ENCODE assay signal across 26 cellular contexts in the genomic region with DNA sequence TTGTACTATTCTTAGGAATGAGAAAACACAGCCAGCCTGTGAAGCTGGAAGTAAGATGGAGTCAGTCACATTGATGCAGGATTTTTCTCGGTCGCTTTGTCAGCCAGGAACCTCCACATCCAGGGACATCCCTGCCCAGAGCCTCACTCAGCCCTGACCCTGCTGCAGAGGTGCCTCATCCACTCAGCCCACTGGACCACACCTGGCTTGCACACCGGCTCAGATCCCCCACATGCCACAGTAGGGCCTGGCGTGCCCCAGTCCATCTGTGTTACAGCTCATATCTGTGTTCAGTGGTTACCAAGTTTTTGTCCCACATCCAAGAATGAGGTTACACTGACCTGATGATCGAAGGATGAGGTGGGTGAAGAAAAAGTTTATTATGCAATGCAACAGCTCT.
DNase-seq lines count a peak whose midpoint lies in the region; ATAC-seq, FAIRE-seq and TF ChIP-seq lines count a peak whose summit lies in the region.
"Had no signal": no experiment of that assay in that cellular context is flagged by ENCODE, and none has a peak within 500 bp of the region (broad histone marks: within the 10 kb centered on the region; RNA-seq: fewer than 3 reads in every experiment).

No MANE protein-coding gene starts in this region.

- no peak for TF ChIP-seq EP300 in H1 (IDR thresholded peaks at IDR 0.05; ENCODE audit: borderline replicate concordance in 1 of 2, low read depth in 2 of 2, low read length in 2 of 2)

- no peak overlapping the region for H2BK15ac ChIP-seq in IMR-90 (ENCODE audit: low read depth, low read length)
- H2BK15ac ChIP-seq in H1 (ENCODE audit: low read length): no peak overlapping the region

- no peak overlapping the region for H3K4me3 Mint-ChIP-seq in neural progenitor cell
- H3K4me3 Mint-ChIP-seq in stimulated activated naive B cell treated with anti-CD40 and anti-IgM and Interleukin-4, amounts not matched to agents 10 μg/mL and 1 μg/mL and 100 μg/mL, for 72 hours: no peak overlapping the region
- H3K4me3 Mint-ChIP-seq: CD14-positive monocyte; CD4-positive, alpha-beta memory T cell; CD4-positive, CD25-positive, alpha-beta regulatory T cell; CD8-positive, alpha-beta memory T cell had no signal

- no peaks in the 10 kb centered on the region for H3K4me1 ChIP-seq in IMR-90 (ENCODE audit: control insufficient read depth, insufficient read depth, low read length)
- no peaks in the 10 kb centered on the region; a peak in 1 of 7 replicates for H3K4me1 ChIP-seq in H1 (replicated peaks in 1 of 4; ENCODE audit: control insufficient read depth in 3 of 4, insufficient read depth in 4 of 4, low read length in 3 of 4)
- H3K4me1 ChIP-seq in neural progenitor cell: no peaks in the 10 kb centered on the region
- H3K4me1 ChIP-seq: BE2C had no signal

- H2AK5ac ChIP-seq in IMR-90 (ENCODE audit: low read depth, low read length) (no peak overlapping the region), H1 (ENCODE audit: low read depth, low read length) (no peak overlapping the region)

- DNase-seq in IMR-90 (no peak), H1 (ENCODE audit: low read depth in 1 of 2, low spot score in 2 of 2) (no peak), neural progenitor cell (ENCODE audit: low spot score) (no peak), NCI-H526 treated with DMSO at 0.1 percent for 48 hours (lab: John Stamatoyannopoulos, UW) (no peak)
- no peak for DNase-seq in stimulated activated naive B cell treated with anti-CD40 and anti-IgM and Interleukin-4, amounts not matched to agents 10 μg/mL and 1 μg/mL and 100 μg/mL, for 72 hours
- DNase-seq: 8988T; ACHN; BE2C; C1 segment of cervical spinal cord; CD4-positive, alpha-beta memory T cell; CD4-positive, CD25-positive, alpha-beta regulatory T cell; CD8-positive, alpha-beta memory T cell; COR-L47; DMS 273 treated with DMSO at 0.1 percent for 48 hours; DMS153; DMS53; DMS79; GF-D8 had no signal

- TF ChIP-seq CTCF in IMR-90 (conservative IDR thresholded peaks at IDR 0.05; ENCODE audit: low read depth, low read length) (no peak), H1 (IDR thresholded peaks at IDR 0.05; ENCODE audit: control extremely low read depth in 1 of 3, insufficient read depth in 1 of 3, low read depth in 1 of 3, low read length in 3 of 3) (no peak), neural progenitor cell (IDR thresholded peaks at IDR 0.05) (no peak)

- no peak overlapping the region for H3K56ac ChIP-seq in IMR-90 (ENCODE audit: extremely low read depth, insufficient read depth, low read length)
- H3K56ac ChIP-seq in H1 (replicated peaks; ENCODE audit: insufficient read length, low read depth, low read length): no peak overlapping the region

- H3K27me3 Mint-ChIP-seq in neural progenitor cell (ENCODE audit: insufficient read depth, low read depth): no peaks in the 10 kb centered on the region
- H3K27me3 Mint-ChIP-seq in stimulated activated naive B cell treated with anti-CD40 and anti-IgM and Interleukin-4, amounts not matched to agents 10 μg/mL and 1 μg/mL and 100 μg/mL, for 72 hours: no peaks in the 10 kb centered on the region
- H3K27me3 Mint-ChIP-seq: CD4-positive, alpha-beta memory T cell; CD4-positive, CD25-positive, alpha-beta regulatory T cell had no signal

- H3K9me3 ChIP-seq in IMR-90 (ENCODE audit: control insufficient read depth, insufficient read depth, low read length) (no peaks in the 10 kb centered on the region), H1 (ENCODE audit: insufficient read depth in 2 of 2, low read depth in 1 of 2, low read length in 1 of 2) (no peaks in the 10 kb centered on the region), neural progenitor cell (ENCODE audit: low read depth) (no peaks in the 10 kb centered on the region)
- H3K9me3 ChIP-seq: BE2C had no signal

- H3K27ac ChIP-seq in IMR-90 (ENCODE audit: insufficient read depth, low read length) (no peak overlapping the region), H1 (ENCODE audit: low read depth, low read length) (no peak overlapping the region), neural progenitor cell (no peak overlapping the region)
- H3K27ac ChIP-seq: BLaER1 had no signal

- no peaks in the 10 kb centered on the region for H3K4me1 Mint-ChIP-seq in neural progenitor cell
- H3K4me1 Mint-ChIP-seq in stimulated activated naive B cell treated with anti-CD40 and anti-IgM and Interleukin-4, amounts not matched to agents 10 μg/mL and 1 μg/mL and 100 μg/mL, for 72 hours: no peaks in the 10 kb centered on the region
- H3K4me1 Mint-ChIP-seq: CD14-positive monocyte; CD4-positive, alpha-beta memory T cell; CD4-positive, CD25-positive, alpha-beta regulatory T cell; CD8-positive, alpha-beta memory T cell had no signal

- FAIRE-seq in H1 (lab: Jason Lieb, UNC): no peak
- FAIRE-seq: A204.1, G401.6, GM12891, GM19239 had no signal

- no peak overlapping the region for H3K4ac ChIP-seq in IMR-90 (ENCODE audit: low read depth, low read length)
- no peak overlapping the region for H3K4ac ChIP-seq in H1 (replicated peaks; ENCODE audit: insufficient read length, low read depth, low read length)

- no CpG with 5 or more reads among the region's 5 CpGs for WGBS in IMR-90 (ENCODE audit: extremely low coverage in 2 of 2, insufficient read length in 1 of 2), 2 experiments
- WGBS in H1 (ENCODE audit: extremely low coverage in 1 of 2, insufficient coverage in 1 of 2, insufficient read length in 1 of 2, insufficient replicate concordance in 2 of 2, low coverage in 1 of 2, low lambda C conversion rate in 2 of 2, missing lambda C conversion rate in 1 of 2), 2 experiments: 85% methylated on average over 5 of the region's 5 CpGs; no CpG with 5 or more reads in 1 of the 2 experiments

- no peak overlapping the region for H3K9ac ChIP-seq in IMR-90 (ENCODE audit: low read depth, low read length)
- no peak overlapping the region for H3K9ac ChIP-seq in H1 (replicated peaks in 1 of 4; ENCODE audit: extremely low read depth in 1 of 4, low read depth in 3 of 4, low read length in 3 of 4)
- H3K9ac ChIP-seq in neural progenitor cell: no peak overlapping the region
- H3K9ac ChIP-seq: BLaER1 had no signal

- H2BK12ac ChIP-seq in H1 (ENCODE audit: low read depth, low read length): no peak overlapping the region

- dilution Hi-C loops in IMR-90 (cut with HindIII; ENCODE audit: low sequenced_read_pairs, unreplicated experiment): no loop called here

- H3K27ac Mint-ChIP-seq in neural progenitor cell: no peak overlapping the region
- H3K27ac Mint-ChIP-seq in stimulated activated naive B cell treated with anti-CD40 and anti-IgM and Interleukin-4, amounts not matched to agents 10 μg/mL and 1 μg/mL and 100 μg/mL, for 72 hours: no peak overlapping the region
- H3K27ac Mint-ChIP-seq: CD14-positive monocyte; CD4-positive, alpha-beta memory T cell; CD4-positive, CD25-positive, alpha-beta regulatory T cell; CD8-positive, alpha-beta memory T cell had no signal

- TF ChIP-seq RAD21 in IMR-90 (IDR thresholded peaks at IDR 0.05; ENCODE audit: low read length): no peak
- TF ChIP-seq RAD21 in H1 (IDR thresholded peaks at IDR 0.05 in 1 of 2, conservative IDR thresholded peaks at IDR 0.05 in 1 of 2; ENCODE audit: low read depth in 2 of 2, low read length in 2 of 2): no peak

- H3K14ac ChIP-seq in IMR-90 (replicated peaks; ENCODE audit: low read depth, low read length) (no peak overlapping the region), H1 (ENCODE audit: insufficient read length) (no peak overlapping the region)

- H3K18ac ChIP-seq in IMR-90 (ENCODE audit: low read depth, low read length): no peak overlapping the region
- no peak overlapping the region for H3K18ac ChIP-seq in H1 (ENCODE audit: extremely low read depth, low read length)

- H4K8ac ChIP-seq in IMR-90 (ENCODE audit: low read depth in 2 of 2, low read length in 2 of 2): no peak overlapping the region
- 0 out of 2 replicates have a peak overlapping the region, but pooled peaks have one; percentile 7 for H4K8ac ChIP-seq in H1 (ENCODE audit: extremely low read depth, insufficient read depth, low read length)

- H3K23ac ChIP-seq in IMR-90 (ENCODE audit: low read depth, low read length): no peak overlapping the region
- no peak overlapping the region for H3K23ac ChIP-seq in H1 (ENCODE audit: insufficient read length)

- CTCF ChIA-PET in IMR-90 (lab: Yijun Ruan, JAX) (no interaction called here), H1 (lab: Charles Lee; ENCODE audit: partially characterized antibody) (interaction anchor here (0.6 kb wide), 1 partner anchor 554 kb away, joined by 3 read pairs; no protein-coding TSS in a partner anchor)

- H3K27me3 ChIP-seq in IMR-90 (ENCODE audit: control insufficient read depth, insufficient read depth, low read length): no peaks in the 10 kb centered on the region
- H3K27me3 ChIP-seq in H1 (replicated peaks in 1 of 4; ENCODE audit: control insufficient read depth in 3 of 4, extremely low read depth in 1 of 4, insufficient read depth in 3 of 4, low read length in 3 of 4): no peaks in the 10 kb centered on the region
- H3K27me3 ChIP-seq in neural progenitor cell: no peaks in the 10 kb centered on the region
- H3K27me3 ChIP-seq: BE2C, BLaER1 had no signal

- H3K79me1 ChIP-seq in IMR-90 (ENCODE audit: low read depth in 1 of 2, low read length in 2 of 2) (no peaks in the 10 kb centered on the region), H1 (ENCODE audit: low read depth, low read length) (no peaks in the 10 kb centered on the region)

- no peak for TF ChIP-seq POLR2A in IMR-90 (IDR thresholded peaks at IDR 0.05; ENCODE audit: low read depth, low read length)
- TF ChIP-seq POLR2A in H1 (IDR thresholded peaks at IDR 0.05; ENCODE audit: control extremely low read depth in 1 of 2, low read depth in 2 of 2, low read length in 2 of 2): no peak

- no peak for ATAC-seq in IMR-90 (ENCODE audit: low read depth)
- no peak for ATAC-seq in stimulated activated naive B cell treated with anti-CD40 and anti-IgM and Interleukin-4, amounts not matched to agents 10 μg/mL and 1 μg/mL and 100 μg/mL, for 72 hours (replicated peaks)
- no peak for ATAC-seq in GM21367 (IDR thresholded peaks at IDR 0.05; ENCODE audit: unreplicated experiment)
- ATAC-seq in GM21723 (IDR thresholded peaks at IDR 0.05; ENCODE audit: unreplicated experiment): no peak

- H2AFZ ChIP-seq in IMR-90 (replicated peaks; ENCODE audit: low read length, poor library complexity): peak overlapping the region; percentile 70
- H2AFZ ChIP-seq in H1 (ENCODE audit: low read length): no peak overlapping the region
- H2AFZ ChIP-seq in neural progenitor cell (replicated peaks): peak overlapping the region; percentile 58

- H4K20me1 ChIP-seq in IMR-90 (ENCODE audit: insufficient read depth, low read length) (no peaks in the 10 kb centered on the region), H1 (replicated peaks in 1 of 2; ENCODE audit: control insufficient read depth in 1 of 2, insufficient read depth in 2 of 2, low read length in 2 of 2) (no peaks in the 10 kb centered on the region), neural progenitor cell (ENCODE audit: low read depth) (no peaks in the 10 kb centered on the region)
- H4K20me1 ChIP-seq: BLaER1 had no signal

- H2BK5ac ChIP-seq in IMR-90 (ENCODE audit: low read depth, low read length, poor library complexity, severe bottlenecking) (no peak overlapping the region), H1 (ENCODE audit: low read depth, low read length) (no peak overlapping the region)

- no peak overlapping the region for H4K91ac ChIP-seq in IMR-90 (ENCODE audit: insufficient read depth, low read depth, low read length)
- H4K91ac ChIP-seq in H1 (replicated peaks; ENCODE audit: insufficient read length, low read length): no peak overlapping the region

- H2BK20ac ChIP-seq in IMR-90 (ENCODE audit: low read depth, low read length): no peak overlapping the region
- H2BK20ac ChIP-seq in H1 (ENCODE audit: low read length): no peak overlapping the region

- no peaks in the 10 kb centered on the region for H3K9me3 Mint-ChIP-seq in neural progenitor cell
- H3K9me3 Mint-ChIP-seq in stimulated activated naive B cell treated with anti-CD40 and anti-IgM and Interleukin-4, amounts not matched to agents 10 μg/mL and 1 μg/mL and 100 μg/mL, for 72 hours: peaks cover 4 to 7% of the 10 kb centered on the region in 2 donors

- H3K79me2 ChIP-seq in H1 (ENCODE audit: control insufficient read depth in 1 of 2, insufficient read depth in 2 of 2, low read length in 2 of 2): no peaks in the 10 kb centered on the region
- no peaks in the 10 kb centered on the region for H3K79me2 ChIP-seq in neural progenitor cell (ENCODE audit: low read depth)

- H3K36me3 Mint-ChIP-seq in neural progenitor cell: no peaks in the 10 kb centered on the region
- no peaks in the 10 kb centered on the region for H3K36me3 Mint-ChIP-seq in stimulated activated naive B cell treated with anti-CD40 and anti-IgM and Interleukin-4, amounts not matched to agents 10 μg/mL and 1 μg/mL and 100 μg/mL, for 72 hours
- H3K36me3 Mint-ChIP-seq: CD14-positive monocyte; CD4-positive, alpha-beta memory T cell; CD4-positive, CD25-positive, alpha-beta regulatory T cell; CD8-positive, alpha-beta memory T cell had no signal

- H3F3A ChIP-seq in neural progenitor cell (ENCODE audit: low read depth): no peaks in the 10 kb centered on the region

- intact Hi-C loops in IMR-90 (cut with micrococcal nuclease): no loop called here

- H3K4me2 ChIP-seq in IMR-90 (ENCODE audit: low read depth, low read length) (no peak overlapping the region), H1 (ENCODE audit: insufficient read depth in 1 of 2, low read depth in 2 of 2, low read length in 2 of 2) (no peak overlapping the region), neural progenitor cell (no peak overlapping the region)
- H3K4me2 ChIP-seq: BLaER1 had no signal

- no peak overlapping the region for H2AK9ac ChIP-seq in IMR-90 (replicated peaks; ENCODE audit: low read depth, low read length, poor library complexity)

- BruUV-seq in IMR-90 (replicated peaks; lab: Mats Ljungman, UMichigan): no TSS peak

- no peaks in the 10 kb centered on the region for H3K36me3 ChIP-seq in IMR-90 (ENCODE audit: control insufficient read depth, insufficient read depth, low read length)
- H3K36me3 ChIP-seq in H1 (ENCODE audit: control insufficient read depth in 2 of 4, insufficient read depth in 4 of 4, low read length in 3 of 4): no peaks in the 10 kb centered on the region
- no peaks in the 10 kb centered on the region for H3K36me3 ChIP-seq in neural progenitor cell
- H3K36me3 ChIP-seq: BE2C, BLaER1 had no signal

- H4K5ac ChIP-seq in IMR-90 (ENCODE audit: low read depth, low read length): no peak overlapping the region
- no peak overlapping the region for H4K5ac ChIP-seq in H1 (ENCODE audit: insufficient read length, low read depth, low read length)

- H2BK120ac ChIP-seq in IMR-90 (ENCODE audit: low read depth, low read length): no peak overlapping the region
- H2BK120ac ChIP-seq in H1 (replicated peaks; ENCODE audit: low read depth, low read length): no peak overlapping the region

- POLR2A ChIA-PET in IMR-90 (lab: Charles Lee; ENCODE audit: unreplicated experiment) (no interaction called here), H1 (lab: Charles Lee; ENCODE audit: partially characterized antibody) (no interaction called here)

- H3K4me3 ChIP-seq in IMR-90 (ENCODE audit: insufficient read depth, low read depth, low read length): no peak overlapping the region
- no peak overlapping the region for H3K4me3 ChIP-seq in H1 (ENCODE audit: extremely low read depth in 1 of 4, insufficient read depth in 2 of 4, low read depth in 3 of 4, low read length in 4 of 4)
- H3K4me3 ChIP-seq in neural progenitor cell: no peak overlapping the region
- H3K4me3 ChIP-seq: BLaER1 had no signal

- H3K9me1 ChIP-seq in IMR-90 (ENCODE audit: insufficient read depth, low read length): no peaks in the 10 kb centered on the region

- in situ Hi-C loops in IMR-90 (cut with MboI; ENCODE audit: low sequenced_read_pairs): no loop called here

- no peaks in the 10 kb centered on the region; the same call in 1 of the 2 replicates for H3K23me2 ChIP-seq in H1 (ENCODE audit: low read depth, low read length)
